1 cellular context compared by ENCODE assay signal in the genomic region with DNA sequence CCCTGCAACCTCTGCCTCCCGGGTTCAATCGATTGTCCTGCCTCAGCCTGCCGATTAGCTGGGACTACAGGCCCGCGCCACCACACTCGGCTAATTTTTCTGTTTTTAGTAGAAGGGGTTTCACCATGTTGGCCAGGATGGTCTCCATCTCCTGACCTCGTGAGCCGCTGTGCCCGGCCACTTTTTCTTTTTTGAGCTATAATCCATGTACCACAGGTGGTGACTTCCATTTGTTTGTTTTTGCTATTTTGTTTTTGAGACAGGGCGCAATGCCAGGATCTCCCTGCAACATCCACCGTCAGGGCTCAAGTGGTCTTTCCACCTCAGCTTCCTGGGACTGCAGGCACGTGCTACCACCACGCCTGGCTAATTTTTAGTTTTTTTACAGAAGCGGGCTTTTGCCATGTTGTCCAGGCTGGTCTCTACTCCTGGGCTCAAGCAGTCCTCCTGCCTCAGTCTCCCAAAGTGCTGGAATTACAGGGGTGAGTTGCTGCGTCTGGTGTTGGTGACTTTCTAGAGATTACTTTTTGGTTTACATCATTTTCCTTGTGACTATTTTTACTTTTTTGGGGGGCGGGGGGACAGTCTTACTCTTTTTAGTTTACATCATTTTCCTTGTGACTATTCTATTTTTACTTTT.
TF ChIP-seq lines count a peak whose summit lies in the region.

No MANE protein-coding gene starts in this region.

TF ChIP-seq in K562, 482 proteins besides CTCF, POLR2A, EP300 and RAD21 (continued from another document):
- TF ChIP-seq, protein P1, sequence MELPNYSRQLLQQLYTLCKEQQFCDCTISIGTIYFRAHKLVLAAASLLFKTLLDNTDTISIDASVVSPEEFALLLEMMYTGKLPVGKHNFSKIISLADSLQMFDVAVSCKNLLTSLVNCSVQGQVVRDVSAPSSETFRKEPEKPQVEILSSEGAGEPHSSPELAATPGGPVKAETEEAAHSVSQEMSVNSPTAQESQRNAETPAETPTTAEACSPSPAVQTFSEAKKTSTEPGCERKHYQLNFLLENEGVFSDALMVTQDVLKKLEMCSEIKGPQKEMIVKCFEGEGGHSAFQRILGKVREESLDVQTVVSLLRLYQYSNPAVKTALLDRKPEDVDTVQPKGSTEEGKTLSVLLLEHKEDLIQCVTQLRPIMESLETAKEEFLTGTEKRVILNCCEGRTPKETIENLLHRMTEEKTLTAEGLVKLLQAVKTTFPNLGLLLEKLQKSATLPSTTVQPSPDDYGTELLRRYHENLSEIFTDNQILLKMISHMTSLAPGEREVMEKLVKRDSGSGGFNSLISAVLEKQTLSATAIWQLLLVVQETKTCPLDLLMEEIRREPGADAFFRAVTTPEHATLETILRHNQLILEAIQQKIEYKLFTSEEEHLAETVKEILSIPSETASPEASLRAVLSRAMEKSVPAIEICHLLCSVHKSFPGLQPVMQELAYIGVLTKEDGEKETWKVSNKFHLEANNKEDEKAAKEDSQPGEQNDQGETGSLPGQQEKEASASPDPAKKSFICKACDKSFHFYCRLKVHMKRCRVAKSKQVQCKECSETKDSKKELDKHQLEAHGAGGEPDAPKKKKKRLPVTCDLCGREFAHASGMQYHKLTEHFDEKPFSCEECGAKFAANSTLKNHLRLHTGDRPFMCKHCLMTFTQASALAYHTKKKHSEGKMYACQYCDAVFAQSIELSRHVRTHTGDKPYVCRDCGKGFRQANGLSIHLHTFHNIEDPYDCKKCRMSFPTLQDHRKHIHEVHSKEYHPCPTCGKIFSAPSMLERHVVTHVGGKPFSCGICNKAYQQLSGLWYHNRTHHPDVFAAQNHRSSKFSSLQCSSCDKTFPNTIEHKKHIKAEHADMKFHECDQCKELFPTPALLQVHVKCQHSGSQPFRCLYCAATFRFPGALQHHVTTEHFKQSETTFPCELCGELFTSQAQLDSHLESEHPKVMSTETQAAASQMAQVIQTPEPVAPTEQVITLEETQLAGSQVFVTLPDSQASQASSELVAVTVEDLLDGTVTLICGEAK (IDR thresholded peaks at IDR 0.05), result peak; percentile 63
- TF ChIP-seq, protein P1 (CRISPR knock-in tag; IDR thresholded peaks at IDR 0.05), result no peak
- TF ChIP-seq BHLHE40 (IDR thresholded peaks at IDR 0.05; ENCODE audit: low read length), result peak; percentile 87
- no peak for TF ChIP-seq ATF1 (CRISPR knock-in tag; IDR thresholded peaks at IDR 0.05)
- TF ChIP-seq ATF1 (tag; IDR thresholded peaks at IDR 0.05), result no peak
- TF ChIP-seq MED1 (CRISPR knock-in tag; IDR thresholded peaks at IDR 0.05; ENCODE audit: borderline replicate concordance), result no peak
- TF ChIP-seq ZSCAN29 (IDR thresholded peaks at IDR 0.05), result no peak
- TF ChIP-seq, protein P2, sequence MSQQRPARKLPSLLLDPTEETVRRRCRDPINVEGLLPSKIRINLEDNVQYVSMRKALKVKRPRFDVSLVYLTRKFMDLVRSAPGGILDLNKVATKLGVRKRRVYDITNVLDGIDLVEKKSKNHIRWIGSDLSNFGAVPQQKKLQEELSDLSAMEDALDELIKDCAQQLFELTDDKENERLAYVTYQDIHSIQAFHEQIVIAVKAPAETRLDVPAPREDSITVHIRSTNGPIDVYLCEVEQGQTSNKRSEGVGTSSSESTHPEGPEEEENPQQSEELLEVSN (IDR thresholded peaks at IDR 0.05; ENCODE audit: borderline replicate concordance in 1 of 2, extremely low read depth in 1 of 2, insufficient read depth in 1 of 2, insufficient read length in 1 of 2, low read depth in 1 of 2, low read length in 1 of 2, poor library complexity in 1 of 2, severe bottlenecking in 1 of 2), result peak in 1 of 2 experiments; percentile 17
- no peak for TF ChIP-seq DNMT1 (IDR thresholded peaks at IDR 0.05)
- no peak for TF ChIP-seq ZNF778 (CRISPR knock-in tag; IDR thresholded peaks at IDR 0.05)
- TF ChIP-seq SUPT5H (IDR thresholded peaks at IDR 0.05), result peak; percentile 60
- TF ChIP-seq ZNF764 (CRISPR knock-in tag; IDR thresholded peaks at IDR 0.05; ENCODE audit: low read depth), result 0 out of 2 replicates have a peak, but pooled peaks have one; percentile 35
- TF ChIP-seq L3MBTL2 (IDR thresholded peaks at IDR 0.05), result peak; percentile 38; the same call in 1 of the 2 replicates
- TF ChIP-seq BCL6 (CRISPR knock-in tag; IDR thresholded peaks at IDR 0.05), result no peak
